Comparison of ENCODE assay signal across 10 cellular contexts in the genomic region with DNA sequence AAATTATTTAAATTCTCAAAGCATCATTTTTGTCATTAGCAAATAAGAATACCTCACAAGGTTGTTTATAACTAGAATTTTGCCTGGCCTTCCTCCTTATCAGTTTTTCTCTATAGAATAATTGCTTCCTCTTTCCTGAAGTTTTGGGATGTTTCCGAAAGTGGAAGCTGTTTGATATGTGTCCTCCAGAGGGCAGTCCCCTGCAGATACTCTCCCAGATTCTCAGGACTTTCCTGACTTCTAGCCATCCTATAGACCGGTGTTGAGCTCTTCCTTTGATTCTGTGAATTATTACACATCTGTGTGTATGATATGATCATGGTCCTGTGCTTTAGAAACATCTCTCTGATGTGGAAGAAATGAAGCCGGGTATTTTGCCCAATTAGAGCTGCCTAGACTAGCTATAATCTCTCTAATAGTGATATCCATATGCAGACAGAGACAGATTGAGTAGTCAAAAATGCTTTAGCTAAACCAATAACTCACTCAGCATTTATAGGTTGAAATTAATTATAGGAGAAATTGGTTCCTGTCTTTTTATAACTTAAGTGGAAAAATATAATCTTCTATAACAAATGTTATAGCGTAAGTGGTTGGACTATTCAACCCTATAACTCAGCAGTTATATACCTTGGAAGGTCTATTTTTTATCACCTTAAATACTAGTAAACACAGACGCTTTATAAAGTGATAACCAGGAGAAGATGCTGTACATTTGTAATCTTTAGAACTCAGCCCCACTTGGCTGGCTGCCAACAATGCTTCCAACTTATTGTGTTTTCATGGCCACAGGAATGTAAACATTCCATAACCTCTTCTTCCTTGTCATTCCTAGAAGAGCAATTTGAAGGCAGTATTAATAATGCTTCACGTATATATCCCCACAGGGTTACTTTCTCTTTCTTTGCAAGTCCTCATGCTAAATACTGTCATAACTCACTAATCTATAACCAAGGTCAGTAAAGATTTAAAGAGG.
A peak's percentile ranks its signal among the peaks of the same experiment; 100 is the strongest.
DNase-seq lines count a peak whose midpoint lies in the region; ATAC-seq, FAIRE-seq and TF ChIP-seq lines count a peak whose summit lies in the region.
"Had no signal": no experiment of that assay in that cellular context is flagged by ENCODE, and none has a peak within 500 bp of the region (broad histone marks: within the 10 kb centered on the region; RNA-seq: fewer than 3 reads in every experiment).

No MANE protein-coding gene starts in this region.

- H3K4me3 ChIP-seq in fibroblast of mammary gland (ENCODE audit: control insufficient read depth, low read depth, low read length) (no peak overlapping the region), tibial artery (no peak overlapping the region)
- H3K4me3 ChIP-seq: BLaER1 had no signal

- intact Hi-C loops in tibial artery (cut with DNase I; ENCODE audit: low total_unique reads) = loop anchor here (5.0 kb wide), 1 partner anchor 259 kb away; no protein-coding TSS in a partner anchor

- no peaks in the 10 kb centered on the region for H3K36me3 ChIP-seq in tibial artery
- H3K36me3 ChIP-seq: BLaER1, neutrophil had no signal

- no peak overlapping the region for H3K27ac ChIP-seq in tibial artery
- H3K27ac ChIP-seq: BLaER1, neutrophil had no signal

- DNase-seq in NCI-H1417 (lab: John Stamatoyannopoulos, UW) (peak in 2 of 3 experiments; percentile 6 to 65), NCI-H1417 treated with DMSO at 0.1 percent for 48 hours (lab: John Stamatoyannopoulos, UW) (no peak), RCC 7860 (ENCODE audit: low spot score) (peak; percentile 19), fibroblast of mammary gland (ENCODE audit: low read depth) (peak; percentile 68), tibial artery (peak in 1 of 2 donors; percentile 23)
- DNase-seq in stimulated activated CD8-positive, alpha-beta memory T cell treated with anti-CD3 and anti-CD28 coated beads, Interleukin-4, amount 100 ng/mL, for 48 hours = no peak
- DNase-seq in effector CD8-positive, alpha-beta T cell (lab: John Stamatoyannopoulos, UW) = no peak

- no peaks in the 10 kb centered on the region for H3K9me3 ChIP-seq in tibial artery
- H3K9me3 ChIP-seq: BLaER1, neutrophil had no signal

- H3K4me1 ChIP-seq in tibial artery = no peaks in the 10 kb centered on the region
- H3K4me1 ChIP-seq: BLaER1 had no signal

- no peaks in the 10 kb centered on the region for H3K27me3 ChIP-seq in tibial artery
- H3K27me3 ChIP-seq: BLaER1 had no signal

- FAIRE-seq in RCC 7860 (lab: Jason Lieb, UNC) = no peak

- ATAC-seq in HG03095 (IDR thresholded peaks at IDR 0.05; ENCODE audit: unreplicated experiment) = no peak

- TF ChIP-seq CTCF in fibroblast of mammary gland (conservative IDR thresholded peaks at IDR 0.05; ENCODE audit: control insufficient read depth, insufficient read depth, low read depth, low read length) (peak; percentile 87), tibial artery (IDR thresholded peaks at IDR 0.05) (peak; percentile 54 to 65)

Comparison
In these comparisons a context has a peak if more than half of its experiments do, and no peak if none do; other contexts are left out.
1. DNase-seq: peak in NCI-H1417 (2 of 3), RCC 7860 (single experiment) and fibroblast of mammary gland (single experiment); none in NCI-H1417 treated with DMSO at 0.1 percent for 48 hours (single experiment), stimulated activated CD8-positive, alpha-beta memory T cell treated with anti-CD3 and anti-CD28 coated beads, Interleukin-4, amount 100 ng/mL, for 48 hours (single experiment) and effector CD8-positive, alpha-beta T cell (single experiment).